ENCODE assay signal across 11 cellular contexts in genomic region chr2:205858781-205859478, GRCh38.
A peak's percentile ranks its signal among the peaks of the same experiment; 100 is the strongest.
DNase-seq lines count a peak whose midpoint lies in the region; ATAC-seq and TF ChIP-seq lines count a peak whose summit lies in the region.
"Had no signal": no experiment of that assay in that cellular context is flagged by ENCODE, and none has a peak within 500 bp of the region (broad histone marks: within the 10 kb centered on the region; RNA-seq: fewer than 3 reads in every experiment).

No MANE protein-coding gene starts in this region.

- peak; percentile 6 for TF ChIP-seq CTCF in chondrocyte (IDR thresholded peaks at IDR 0.05)
- TF ChIP-seq CTCF in GM10266 (IDR thresholded peaks at IDR 0.05; ENCODE audit: control insufficient read depth, insufficient read depth, low read depth, missing control alignments), result no peak

- no peaks in the 10 kb centered on the region for H3K4me1 Mint-ChIP-seq in chondrocyte (ENCODE audit: low read depth)

- no peak overlapping the region for H3K27ac Mint-ChIP-seq in chondrocyte (ENCODE audit: unreplicated experiment)
- H3K27ac Mint-ChIP-seq: type B pancreatic cell had no signal

- no peaks in the 10 kb centered on the region for H3K36me3 Mint-ChIP-seq in chondrocyte (ENCODE audit: low read depth)

- H3K27me3 Mint-ChIP-seq in chondrocyte (ENCODE audit: low read depth), result peaks cover 32% of the 10 kb centered on the region

- peaks cover 4% of the 10 kb centered on the region for H3K9me3 Mint-ChIP-seq in chondrocyte (ENCODE audit: low read depth)

- H3K4me3 Mint-ChIP-seq in chondrocyte (ENCODE audit: unreplicated experiment), result no peak overlapping the region
- H3K4me3 Mint-ChIP-seq: type B pancreatic cell had no signal

- peak; percentile 32 for DNase-seq in GM04504 (ENCODE audit: low read depth)
- DNase-seq in chondrocyte (ENCODE audit: low spot score), result no peak
- peak; percentile 94 for DNase-seq in myocyte (ENCODE audit: low read depth)
- DNase-seq in ureter (ENCODE audit: low spot score), result no peak
- DNase-seq in GM10266 (ENCODE audit: extremely low spot score), result no peak
- DNase-seq in stimulated activated CD4-positive, alpha-beta T cell treated with anti-CD3 and anti-CD28 coated beads, Interleukin-2, amount 100 ng/mL, for 24 hours, result no peak
- no peak for DNase-seq in stimulated activated CD4-positive, alpha-beta T cell treated with anti-CD3 and anti-CD28 coated beads, Interleukin-4, amount 100 ng/mL, for 24 hours
- DNase-seq: NCI-H2227 treated with DMSO at 0.1 percent for 48 hours, spleen had no signal

- peak; percentile 60 for ATAC-seq in HG03039 (IDR thresholded peaks at IDR 0.05; ENCODE audit: unreplicated experiment)

Comparison
In these comparisons a context has a peak if more than half of its experiments do, and no peak if none do; other contexts are left out.
1. DNase-seq: peak in GM04504 (single experiment) and myocyte (single experiment); none in chondrocyte (single experiment), ureter (single experiment), GM10266 (single experiment), stimulated activated CD4-positive, alpha-beta T cell treated with anti-CD3 and anti-CD28 coated beads, Interleukin-2, amount 100 ng/mL, for 24 hours (0 of 2) and stimulated activated CD4-positive, alpha-beta T cell treated with anti-CD3 and anti-CD28 coated beads, Interleukin-4, amount 100 ng/mL, for 24 hours (single experiment).